Comparison of ENCODE assay signal across 31 cellular contexts in the genomic region with DNA sequence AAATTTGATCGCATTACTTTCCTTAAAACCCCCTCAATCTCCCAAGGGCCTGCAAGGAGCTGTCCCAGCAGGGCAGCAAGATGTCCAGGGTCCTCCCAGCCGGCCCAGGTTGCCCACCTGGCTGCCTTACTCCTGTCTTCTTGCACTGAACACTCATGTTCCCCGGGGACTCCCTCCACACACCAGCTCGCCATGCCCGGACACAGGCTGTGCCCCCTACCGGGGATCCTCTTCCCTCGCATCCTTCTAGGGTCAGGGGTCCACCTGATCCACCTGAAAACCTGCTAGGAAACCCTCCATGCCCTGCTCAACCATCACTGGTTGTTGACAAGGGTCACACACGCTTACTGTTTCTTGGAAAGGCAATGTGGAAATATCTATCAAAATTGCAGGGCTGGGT.
"Had no signal": no experiment of that assay in that cellular context is flagged by ENCODE, and none has a peak within 500 bp of the region (broad histone marks: within the 10 kb centered on the region; RNA-seq: fewer than 3 reads in every experiment).

No MANE protein-coding gene starts in this region.

- H3K9ac ChIP-seq: neural progenitor cell, parathyroid adenoma had no signal

- H3K4me2 ChIP-seq: hepatocyte, neural progenitor cell, smooth muscle cell had no signal

- H3K9me3 Mint-ChIP-seq: activated naive CD8-positive, alpha-beta T cell treated with anti-CD3 and anti-CD28 coated beads for 36 hours had no signal

- H3K27ac ChIP-seq: adrenal gland, body of pancreas, colonic mucosa, gastrocnemius medialis, hepatocyte, neural progenitor cell, parathyroid adenoma, psoas muscle, suprapubic skin, upper lobe of right lung had no signal

- H3K36me3 Mint-ChIP-seq: activated naive CD8-positive, alpha-beta T cell treated with anti-CD3 and anti-CD28 coated beads for 36 hours; naive thymus-derived CD8-positive, alpha-beta T cell; neural progenitor cell had no signal

- H3K36me3 ChIP-seq: adrenal gland, colonic mucosa, gastrocnemius medialis, neural progenitor cell, suprapubic skin, tibial artery, upper lobe of right lung had no signal

- H3K4me3 ChIP-seq: adrenal gland, body of pancreas, colonic mucosa, gastrocnemius medialis, hepatocyte, neural progenitor cell, psoas muscle, smooth muscle cell, suprapubic skin, tibial artery, upper lobe of right lung had no signal

- H3K27me3 ChIP-seq: body of pancreas, colonic mucosa, hepatocyte, neural progenitor cell, tibial artery, upper lobe of right lung had no signal

- H3K27ac Mint-ChIP-seq: activated B cell treated with CpG ODN at 0.5 μM for 24 hours; activated naive CD4-positive, alpha-beta T cell treated with anti-CD3 and anti-CD28 coated beads for 36 hours; activated naive CD8-positive, alpha-beta T cell treated with anti-CD3 and anti-CD28 coated beads for 36 hours; activated T-helper 1 cell treated with anti-CD3 and anti-CD28 coated beads, Interleukin-12 subunit alpha, Interleukin-12 subunit beta, Interleukin-2, Interleukin-4 antibody, amounts not matched to agents 30 ng/mL and 10 ng/mL and 1 ng/mL, durations not matched to agents 14 hours and 24 hours and 36 hours; naive thymus-derived CD8-positive, alpha-beta T cell; neural progenitor cell; stimulated activated naive B cell treated with anti-CD40 and anti-IgM and Interleukin-4, amounts not matched to agents 10 μg/mL and 1 μg/mL and 100 μg/mL, for 72 hours had no signal

- H3K9me3 ChIP-seq: adrenal gland, body of pancreas, colonic mucosa, gastrocnemius medialis, psoas muscle, suprapubic skin, tibial artery, upper lobe of right lung had no signal

- DNase-seq: activated B cell treated with CpG ODN at 0.5 μM for 24 hours; activated CD8-positive, alpha-beta memory T cell treated with anti-CD3 and anti-CD28 coated beads for 24 hours; activated effector memory CD4-positive, alpha-beta T cell treated with anti-CD3 and anti-CD28 coated beads, Interleukin-2, amount 50 U/mL, for 16 hours; activated naive CD4-positive, alpha-beta T cell treated with anti-CD3 and anti-CD28 coated beads for 36 hours; activated naive CD8-positive, alpha-beta T cell treated with anti-CD3 and anti-CD28 coated beads for 36 hours; activated T-cell treated with anti-CD3 and anti-CD28 coated beads, Interleukin-2, amount 50 U/mL, for 1 hour; adrenal gland; aorta; body of pancreas; cerebellar nuclear complex; colonic mucosa; effector memory CD4-positive, alpha-beta T cell; gastrocnemius medialis; glutamatergic neuron; left cardiac atrium; mammary epithelial cell; naive thymus-derived CD8-positive, alpha-beta T cell; occipital lobe; psoas muscle; stimulated activated CD4-positive, alpha-beta T cell treated with anti-CD3 and anti-CD28 coated beads, Interleukin-1b, Interleukin-23, amount 100 ng/mL, for 48 hours; stimulated activated naive B cell treated with anti-CD40 and anti-IgM and Interleukin-4, amounts not matched to agents 10 μg/mL and 1 μg/mL and 100 μg/mL, for 72 hours; T-helper 2 cell; tibial artery; upper lobe of right lung had no signal

- H3K79me2 ChIP-seq: hepatocyte, parathyroid adenoma had no signal

- H3K4me3 Mint-ChIP-seq: activated B cell treated with CpG ODN at 0.5 μM for 24 hours; activated naive CD4-positive, alpha-beta T cell treated with anti-CD3 and anti-CD28 coated beads for 36 hours; activated naive CD8-positive, alpha-beta T cell treated with anti-CD3 and anti-CD28 coated beads for 36 hours; activated T-helper 1 cell treated with anti-CD3 and anti-CD28 coated beads, Interleukin-12 subunit alpha, Interleukin-12 subunit beta, Interleukin-2, Interleukin-4 antibody, amounts not matched to agents 30 ng/mL and 10 ng/mL and 1 ng/mL, durations not matched to agents 14 hours and 24 hours and 36 hours; naive thymus-derived CD8-positive, alpha-beta T cell; neural progenitor cell; stimulated activated naive B cell treated with anti-CD40 and anti-IgM and Interleukin-4, amounts not matched to agents 10 μg/mL and 1 μg/mL and 100 μg/mL, for 72 hours had no signal

- H2AFZ ChIP-seq: hepatocyte, neural progenitor cell, parathyroid adenoma had no signal

- H3K27me3 Mint-ChIP-seq: activated B cell treated with CpG ODN at 0.5 μM for 24 hours; stimulated activated naive B cell treated with anti-CD40 and anti-IgM and Interleukin-4, amounts not matched to agents 10 μg/mL and 1 μg/mL and 100 μg/mL, for 72 hours had no signal

- H3K4me1 Mint-ChIP-seq: activated B cell treated with CpG ODN at 0.5 μM for 24 hours; activated naive CD8-positive, alpha-beta T cell treated with anti-CD3 and anti-CD28 coated beads for 36 hours; naive thymus-derived CD8-positive, alpha-beta T cell; stimulated activated naive B cell treated with anti-CD40 and anti-IgM and Interleukin-4, amounts not matched to agents 10 μg/mL and 1 μg/mL and 100 μg/mL, for 72 hours had no signal

- FAIRE-seq: keratinocyte had no signal

- H3K4me1 ChIP-seq: adrenal gland, colonic mucosa, gastrocnemius medialis, psoas muscle, suprapubic skin, upper lobe of right lung had no signal

- ATAC-seq: body of pancreas; gastrocnemius medialis; left cardiac atrium; naive thymus-derived CD8-positive, alpha-beta T cell; psoas muscle; stimulated activated naive B cell treated with anti-CD40 and anti-IgM and Interleukin-4, amounts not matched to agents 10 μg/mL and 1 μg/mL and 100 μg/mL, for 72 hours; upper lobe of right lung had no signal
